Comparison of ENCODE assay signal across 16 cellular contexts in genomic region chr1:116033322-116033721, GRCh38. TPM values are rescaled to one million over a fixed set of nuclear protein-coding genes. Genes with fewer than 3 reads are reported as not detected.
DNase-seq lines count a peak whose midpoint lies in the region; ATAC-seq and TF ChIP-seq lines count a peak whose summit lies in the region.
"Had no signal": no experiment of that assay in that cellular context is flagged by ENCODE, and none has a peak within 500 bp of the region (broad histone marks: within the 10 kb centered on the region; RNA-seq: fewer than 3 reads in every experiment).

No MANE protein-coding gene starts in this region.

- no peaks in the 10 kb centered on the region for H3K79me2 ChIP-seq in neural progenitor cell (ENCODE audit: low read depth)

- no peaks in the 10 kb centered on the region for H3K36me3 Mint-ChIP-seq in neural progenitor cell

- H2AFZ ChIP-seq in neural progenitor cell (replicated peaks): no peak overlapping the region

- H3K4me1 Mint-ChIP-seq in neural progenitor cell: peaks cover 18% of the 10 kb centered on the region
- H3K4me1 Mint-ChIP-seq: activated CD4-positive, alpha-beta T cell treated with anti-CD3 and anti-CD28 coated beads, Interleukin-2, amount 10 ng/mL, durations not matched to agents 24 days and 14 days had no signal

- no peaks in the 10 kb centered on the region for H3K27me3 Mint-ChIP-seq in neural progenitor cell (ENCODE audit: insufficient read depth, low read depth)
- H3K27me3 Mint-ChIP-seq: progenitor cell of endocrine pancreas had no signal

- DNase-seq in DMS153 treated with DMSO at 0.1 percent for 48 hours (lab: John Stamatoyannopoulos, UW; ENCODE audit: unreplicated experiment) (peak; percentile 31), NCI-H2171 (lab: John Stamatoyannopoulos, UW) (peak; percentile 65), ecto neural progenitor cell (ENCODE audit: low spot score) (peak; percentile 67), neural progenitor cell (ENCODE audit: low spot score) (peak; percentile 91), UCSD-AML1 (lab: John Stamatoyannopoulos, UW; ENCODE audit: unreplicated experiment) (no peak)
- DNase-seq in activated naive CD4-positive, alpha-beta T cell (lab: John Stamatoyannopoulos, UW): no peak
- DNase-seq: activated CD4-positive, alpha-beta T cell treated with anti-CD3 and anti-CD28 coated beads, Interleukin-2, amount 10 ng/mL, durations not matched to agents 24 days and 14 days; activated T-cell treated with anti-CD3 and anti-CD28 coated beads, Interleukin-2, amount 50 U/mL, for 48 hours; DMS 273 treated with DMSO at 0.1 percent for 48 hours; Karpas-422; NCI-H446; testis had no signal

- no peaks in the 10 kb centered on the region for H3K9me3 Mint-ChIP-seq in neural progenitor cell
- H3K9me3 Mint-ChIP-seq: activated CD4-positive, alpha-beta T cell treated with anti-CD3 and anti-CD28 coated beads, Interleukin-2, amount 10 ng/mL, durations not matched to agents 24 days and 14 days; T-helper 2 cell treated with Interferon-gamma antibody and Interleukin-4, amounts not matched to agents 5 μg/mL and 100 μg/mL, for 36 hours had no signal

- H3K9ac ChIP-seq in neural progenitor cell: peak overlapping the region; percentile 18

- H3K27ac ChIP-seq in neural progenitor cell: peak overlapping the region; percentile 19
- H3K27ac ChIP-seq: testis had no signal

- peak overlapping the region; percentile 16 for H3K4me3 ChIP-seq in neural progenitor cell
- H3K4me3 ChIP-seq: testis had no signal

- no peaks in the 10 kb centered on the region for H3K9me3 ChIP-seq in neural progenitor cell (ENCODE audit: low read depth)
- H3K9me3 ChIP-seq: testis had no signal

- ATAC-seq in HG02571 (IDR thresholded peaks at IDR 0.05; ENCODE audit: unreplicated experiment) (no peak), GM21360 (IDR thresholded peaks at IDR 0.05; ENCODE audit: unreplicated experiment) (no peak)

- no peak overlapping the region for H3K4me3 Mint-ChIP-seq in neural progenitor cell
- H3K4me3 Mint-ChIP-seq: activated CD4-positive, alpha-beta T cell treated with anti-CD3 and anti-CD28 coated beads, Interleukin-2, amount 10 ng/mL, durations not matched to agents 24 days and 14 days; T-helper 2 cell treated with Interferon-gamma antibody and Interleukin-4, amounts not matched to agents 5 μg/mL and 100 μg/mL, for 36 hours had no signal

- peaks cover 37% of the 10 kb centered on the region for H3K4me1 ChIP-seq in neural progenitor cell
- H3K4me1 ChIP-seq: testis had no signal

- H3K36me3 ChIP-seq in neural progenitor cell: no peaks in the 10 kb centered on the region

- no peak for TF ChIP-seq CTCF in neural progenitor cell (IDR thresholded peaks at IDR 0.05)

- peaks cover 10% of the 10 kb centered on the region for H3F3A ChIP-seq in neural progenitor cell (ENCODE audit: low read depth)

- H3K27ac Mint-ChIP-seq in neural progenitor cell: peak overlapping the region; percentile 4
- H3K27ac Mint-ChIP-seq: activated CD4-positive, alpha-beta T cell treated with anti-CD3 and anti-CD28 coated beads, Interleukin-2, amount 10 ng/mL, durations not matched to agents 24 days and 14 days; progenitor cell of endocrine pancreas; T-helper 2 cell treated with Interferon-gamma antibody and Interleukin-4, amounts not matched to agents 5 μg/mL and 100 μg/mL, for 36 hours had no signal

- no peaks in the 10 kb centered on the region for H4K20me1 ChIP-seq in neural progenitor cell (ENCODE audit: low read depth)

- H3K27me3 ChIP-seq in neural progenitor cell: no peaks in the 10 kb centered on the region
- H3K27me3 ChIP-seq: testis had no signal

- H3K4me2 ChIP-seq in neural progenitor cell: peak overlapping the region; percentile 68

RNA-seq across cellular contexts. Expression of gene SLC22A15, which starts 57.0 kb away (rescaled TPM):
- total RNA-seq in neural progenitor cell (ENCODE audit: low replicate concordance): 0.62 and 1.9 TPM in 2 replicates

Comparison
In these comparisons a context has a peak if more than half of its experiments do, and no peak if none do; other contexts are left out.
1. DNase-seq: peak in DMS153 treated with DMSO at 0.1 percent for 48 hours (single experiment), NCI-H2171 (single experiment), ecto neural progenitor cell (single experiment) and neural progenitor cell (single experiment); none in UCSD-AML1 (single experiment) and activated naive CD4-positive, alpha-beta T cell (0 of 4).